Comparison of ENCODE assay signal across 9 cellular contexts in genomic region chr11:70204466-70204799, GRCh38. TPM values are rescaled to one million over a fixed set of nuclear protein-coding genes. Genes with fewer than 3 reads are reported as not detected.
A peak's percentile ranks its signal among the peaks of the same experiment; 100 is the strongest.
DNase-seq lines count a peak whose midpoint lies in the region; ATAC-seq, FAIRE-seq and TF ChIP-seq lines count a peak whose summit lies in the region.
"Had no signal": no experiment of that assay in that cellular context is flagged by ENCODE, and none has a peak within 500 bp of the region (broad histone marks: within the 10 kb centered on the region; RNA-seq: fewer than 3 reads in every experiment).

No MANE protein-coding gene starts in this region.

- H3K4me2 ChIP-seq in DND-41 (ENCODE audit: insufficient read depth, low read length) (peak overlapping the region; percentile 93), PC-9 (peak overlapping the region; percentile 83)

- FAIRE-seq in pancreas (lab: Jason Lieb, UNC): no peak
- FAIRE-seq: colon had no signal

- POLR2A ChIA-PET in PC-9 (lab: Charles Lee; ENCODE audit: unreplicated experiment): interaction anchor here (0.6 to 1.1 kb wide), 5 partner anchors 20 to 387 kb away, joined by 3 to 9 read pairs (median 4); no protein-coding TSS in a partner anchor

- no peak for DNase-seq in DND-41
- DNase-seq in PC-9: no peak
- peak; percentile 32 for DNase-seq in epithelial cell of esophagus (ENCODE audit: low read depth)
- no peak for DNase-seq in pancreas
- DNase-seq in NCI-H345 (lab: John Stamatoyannopoulos, UW): no peak
- no peak for DNase-seq in G401 (ENCODE audit: low spot score)
- DNase-seq in cortex of kidney (lab: John Stamatoyannopoulos, UW): no peak

- H3K27ac ChIP-seq in DND-41 (ENCODE audit: low read length): peak overlapping the region; percentile 93
- H3K27ac ChIP-seq in PC-9: peak overlapping the region; percentile 73
- peak overlapping the region in 3 of 4 donors; percentile 76 to 86 (median 79) for H3K27ac ChIP-seq in pancreas

- BruUV-seq in PC-9 (replicated peaks; lab: Mats Ljungman, UMichigan): no TSS peak

- H3K4me1 ChIP-seq in DND-41 (ENCODE audit: insufficient read depth, low read length): peaks cover 34% of the 10 kb centered on the region
- H3K4me1 ChIP-seq in PC-9 (replicated peaks; ENCODE audit: insufficient read depth): peaks cover 19% of the 10 kb centered on the region
- peaks cover 7 to 14% (median 7%) of the 10 kb centered on the region in 3 donors for H3K4me1 ChIP-seq in pancreas

- no peaks in the 10 kb centered on the region for H3K9me3 ChIP-seq in DND-41 (ENCODE audit: insufficient read depth, low read length, severe bottlenecking)
- no peaks in the 10 kb centered on the region for H3K9me3 ChIP-seq in PC-9 (ENCODE audit: insufficient read depth, low read depth)
- no peaks in the 10 kb centered on the region for H3K9me3 ChIP-seq in pancreas

- H3K36me3 ChIP-seq in DND-41 (ENCODE audit: insufficient read depth, low read length) (peaks cover 54% of the 10 kb centered on the region), PC-9 (ENCODE audit: low read depth) (peaks cover 30% of the 10 kb centered on the region), pancreas (peaks cover 4 to 19% (median 6%) of the 10 kb centered on the region in 3 donors)

- CTCF ChIA-PET in PC-9 (lab: Charles Lee): interaction anchor here (0.6 to 1.1 kb wide), 2 partner anchors 65 to 254 kb away, joined by 3 read pairs; no protein-coding TSS in a partner anchor

- peaks cover 66% of the 10 kb centered on the region for H3F3A ChIP-seq in PC-9 (ENCODE audit: insufficient read depth, low read depth)

- H3K79me2 ChIP-seq in DND-41 (ENCODE audit: insufficient read depth, low read length): peaks cover 45% of the 10 kb centered on the region
- H3K79me2 ChIP-seq in PC-9 (ENCODE audit: low read depth): peaks cover 48% of the 10 kb centered on the region

- H3K4me3 ChIP-seq in DND-41 (ENCODE audit: low read depth in 1 of 2, low read length in 2 of 2): peak overlapping the region; percentile 75 to 89; a peak in 3 of 4 replicates
- H3K4me3 ChIP-seq in PC-9: peak overlapping the region; percentile 78
- peak overlapping the region; percentile 61 for H3K4me3 ChIP-seq in epithelial cell of esophagus (ENCODE audit: low read length)
- peak overlapping the region; percentile 90 to 99 (median 94) for H3K4me3 ChIP-seq in pancreas

- H3K27me3 ChIP-seq in DND-41 (ENCODE audit: insufficient read depth, low read length, poor library complexity) (no peaks in the 10 kb centered on the region), PC-9 (ENCODE audit: insufficient read depth, low read depth) (no peaks in the 10 kb centered on the region), pancreas (no peaks in the 10 kb centered on the region)

- H4K20me1 ChIP-seq in DND-41 (ENCODE audit: insufficient read depth, low read length) (peaks cover 55% of the 10 kb centered on the region), PC-9 (ENCODE audit: insufficient read depth) (peaks cover 54% of the 10 kb centered on the region)

- H2AFZ ChIP-seq in DND-41 (ENCODE audit: low read depth, low read length): no peak overlapping the region
- no peak overlapping the region for H2AFZ ChIP-seq in PC-9

- peak overlapping the region; percentile 94 for H3K9ac ChIP-seq in DND-41 (ENCODE audit: low read depth, low read length)

- WGBS in pancreas, 2 donors: 14 to 16% methylated on average over 4 of the region's 4 CpGs

- in situ Hi-C loops in G401 (cut with HindIII; ENCODE audit: low sequenced_read_pairs): no loop called here

- no peak for ATAC-seq in DND-41 (ENCODE audit: insufficient read depth, low read depth)
- peak in 1 of 4 donors; percentile 1 for ATAC-seq in pancreas
- ATAC-seq in GM18861 (IDR thresholded peaks at IDR 0.05; ENCODE audit: unreplicated experiment): no peak

- intact Hi-C loops in PC-9 (cut with micrococcal nuclease; ENCODE audit: unreplicated experiment): loop anchor here (5.0 kb wide), 2 partner anchors 38 to 193 kb away; partner anchors contain the start of gene CTTN
- intact Hi-C loops in pancreas (cut with DNase I): no loop called here

- TF ChIP-seq CTCF in DND-41 (IDR thresholded peaks at IDR 0.05; ENCODE audit: borderline replicate concordance, extremely low read depth, low read length, poor library complexity, severe bottlenecking): no peak
- no peak for TF ChIP-seq CTCF in PC-9 (conservative IDR thresholded peaks at IDR 0.05)
- TF ChIP-seq CTCF in epithelial cell of esophagus (IDR thresholded peaks at IDR 0.05; ENCODE audit: insufficient read depth, low read depth, low read length, missing control alignments): no peak
- TF ChIP-seq CTCF in pancreas (IDR thresholded peaks at IDR 0.05): no peak

- no peaks in the 10 kb centered on the region for H3K9me2 ChIP-seq in PC-9 (ENCODE audit: insufficient read depth)

RNA-seq across cellular contexts. Expression of gene FADD, which starts 1.3 kb away (rescaled TPM):
- total RNA-seq in PC-9 (2021) (47.8 and 50.5 TPM in 2 replicates), pancreas (10 to 100 TPM in 1 of 6 donors, 1 to 10 TPM in 5; 5.1 to 11.6 (median 7.6) TPM)
- polyA plus RNA-seq in pancreas: 1 to 10 TPM; 5.5 to 8.2 TPM
- total RNA-seq in G401 (2014; rRNA removed; shearing (Covaris generic)): 65.3 and 69.2 TPM in 2 replicates
